Comparison of ENCODE assay signal across 8 cellular contexts in genomic region chr11:108121274-108122155, GRCh38. TPM values are rescaled to one million over a fixed set of nuclear protein-coding genes. Genes with fewer than 3 reads are reported as not detected.
DNase-seq lines count a peak whose midpoint lies in the region; ATAC-seq, FAIRE-seq and TF ChIP-seq lines count a peak whose summit lies in the region.

TSS of gene ACAT1 (plus strand) at chr11:108121567. CDS start at chr11:108121607, 40 bp downstream.

- 0% methylated on average over 73 of the region's 73 CpGs for WGBS in pancreas, 2 donors

- peaks cover 18 to 25% (median 23%) of the 10 kb centered on the region in 3 donors for H3K4me1 ChIP-seq in pancreas
- peaks cover 0 to 36% (median 22%) of the 10 kb centered on the region in 4 donors for H3K4me1 ChIP-seq in tibial artery

- peak within 1 kb of the TSS; percentile 96 for H3K4me3 Mint-ChIP-seq in activated naive CD8-positive, alpha-beta T cell treated with anti-CD3 and anti-CD28 coated beads for 36 hours

- peak; percentile 76 for DNase-seq in GM12864 (ENCODE audit: low read depth)
- DNase-seq in NCI-H1105 (lab: John Stamatoyannopoulos, UW) = peak; percentile 93
- peak; percentile 88 for DNase-seq in SKM-1 treated with dmso at 0.1 percent for 144 hours (lab: John Stamatoyannopoulos, UW; ENCODE audit: unreplicated experiment)
- peak; percentile 99 for DNase-seq in activated naive CD8-positive, alpha-beta T cell treated with anti-CD3 and anti-CD28 coated beads for 36 hours
- peak; percentile 90 to 99 (median 97) for DNase-seq in head of caudate nucleus
- peak; percentile 97 to 100 (median 98) for DNase-seq in pancreas
- DNase-seq in tibial artery = peak; percentile 97 to 99

- H3K27me3 ChIP-seq in pancreas (no peaks in the 10 kb centered on the region), tibial artery (no peaks in the 10 kb centered on the region)

- H3K36me3 Mint-ChIP-seq in activated naive CD8-positive, alpha-beta T cell treated with anti-CD3 and anti-CD28 coated beads for 36 hours = peaks cover 17% of the 10 kb centered on the region

- intact Hi-C loops in head of caudate nucleus (cut with DNase I) (loop anchor here (5.0 to 10.0 kb wide), 2 partner anchors 103 to 541 kb away; partner anchors contain the start of genes ATM and NPAT), pancreas (cut with DNase I) (no loop called here), tibial artery (cut with DNase I; ENCODE audit: low total_unique reads) (loop anchor here (5.0 kb wide), 1 partner anchor 101 kb away; the partner anchor contains the start of genes ATM and NPAT)

- FAIRE-seq in pancreas (lab: Jason Lieb, UNC) = no peak

- no peaks in the 10 kb centered on the region for H3K9me3 Mint-ChIP-seq in activated naive CD8-positive, alpha-beta T cell treated with anti-CD3 and anti-CD28 coated beads for 36 hours

- H3K27ac ChIP-seq in pancreas = peak within 1 kb of the TSS; percentile 81 to 96 (median 96)
- H3K27ac ChIP-seq in tibial artery = peak within 1 kb of the TSS; percentile 98

- H3K36me3 ChIP-seq in pancreas (no peaks in the 10 kb centered on the region), tibial artery (no peaks in the 10 kb centered on the region)

- TF ChIP-seq CTCF in GM12864 (IDR thresholded peaks at IDR 0.05; ENCODE audit: low read depth, low read length, missing control alignments) = peak; percentile 35
- TF ChIP-seq CTCF in pancreas (IDR thresholded peaks at IDR 0.05) = peak; percentile 20 to 46 (median 26)
- TF ChIP-seq CTCF in tibial artery (IDR thresholded peaks at IDR 0.05) = peak; percentile 35 to 63

- no peaks in the 10 kb centered on the region for H3K9me3 ChIP-seq in pancreas
- no peaks in the 10 kb centered on the region for H3K9me3 ChIP-seq in tibial artery

- peak within 1 kb of the TSS; percentile 82 for H3K4me3 ChIP-seq in GM12864 (ENCODE audit: low read depth, low read length)
- peak within 1 kb of the TSS; percentile 45 to 75 (median 60) for H3K4me3 ChIP-seq in pancreas
- H3K4me3 ChIP-seq in tibial artery = peak within 1 kb of the TSS; percentile 84 to 87

- H3K27me3 Mint-ChIP-seq in activated naive CD8-positive, alpha-beta T cell treated with anti-CD3 and anti-CD28 coated beads for 36 hours = no peaks in the 10 kb centered on the region

- peaks cover 28% of the 10 kb centered on the region for H3K4me1 Mint-ChIP-seq in activated naive CD8-positive, alpha-beta T cell treated with anti-CD3 and anti-CD28 coated beads for 36 hours

- ATAC-seq in HG02623 (IDR thresholded peaks at IDR 0.05; ENCODE audit: unreplicated experiment) = peak; percentile 96
- peak; percentile 91 to 96 (median 93) for ATAC-seq in pancreas

- peak within 1 kb of the TSS; percentile 74 for H3K27ac Mint-ChIP-seq in activated naive CD8-positive, alpha-beta T cell treated with anti-CD3 and anti-CD28 coated beads for 36 hours

RNA-seq across cellular contexts. Expression of gene ACAT1, which starts in this region (rescaled TPM):
- 10 to 100 TPM; 63.6 to 74.3 TPM for total RNA-seq in activated naive CD8-positive, alpha-beta T cell treated with anti-CD3 and anti-CD28 coated beads for 36 hours
- 10 to 100 TPM; 42.3 to 64.4 (median 53.4) TPM for total RNA-seq in pancreas
- 10 to 100 TPM; 41.4 to 59.0 TPM for polyA plus RNA-seq in pancreas

Comparison
In these comparisons a context has a peak if more than half of its experiments do, and no peak if none do; other contexts are left out.
1. Peak in every context shown above with its lines: DNase-seq, ATAC-seq, H3K4me3 ChIP-seq and H3K27ac ChIP-seq.
2. intact Hi-C loops: an anchor here in head of caudate nucleus (5.0 to 10.0 kb wide) and tibial artery (5.0 kb wide); none called in pancreas.